ENCODE assay signal across 12 cellular contexts in the genomic region with DNA sequence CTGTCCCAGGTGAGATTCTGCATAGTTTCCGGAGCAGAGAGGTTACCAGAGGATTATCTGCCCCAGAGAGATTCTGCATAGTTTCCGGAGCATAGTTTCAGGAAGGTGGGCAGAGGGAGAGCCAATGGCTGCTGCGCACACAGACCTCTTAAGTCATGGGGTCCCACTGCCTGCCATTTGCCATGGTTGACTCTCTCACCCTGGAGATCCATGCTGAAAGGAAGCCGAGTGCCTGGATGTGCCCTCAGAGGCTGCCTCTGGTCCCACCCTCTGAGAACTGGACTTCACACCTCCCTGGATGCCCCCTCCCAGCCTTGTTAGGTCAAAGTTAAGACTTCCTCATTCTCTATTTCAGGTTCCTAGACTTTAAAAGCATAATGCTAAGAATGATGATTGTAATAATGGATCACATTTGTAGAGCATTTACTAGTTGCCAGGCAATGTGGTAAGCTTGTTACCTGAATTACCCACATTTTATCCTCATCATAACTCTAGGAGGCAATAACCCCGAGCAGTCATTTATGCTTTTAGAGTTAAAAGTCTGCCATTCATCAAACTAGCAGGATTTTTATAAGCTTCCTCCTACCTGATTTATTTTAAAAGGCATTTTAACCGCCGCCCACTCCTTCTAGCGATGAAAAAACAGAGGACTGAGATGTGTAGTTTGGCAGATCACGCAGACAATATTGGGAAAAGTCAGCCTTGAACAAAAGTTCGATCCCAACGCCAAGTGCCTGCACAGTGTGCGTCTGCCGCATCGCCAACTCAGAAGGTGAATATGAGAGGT. TPM values are rescaled to one million over a fixed set of nuclear protein-coding genes. Genes with fewer than 3 reads are reported as not detected.
DNase-seq lines count a peak whose midpoint lies in the region; ATAC-seq lines count a peak whose summit lies in the region.
"Had no signal": no experiment of that assay in that cellular context is flagged by ENCODE, and none has a peak within 500 bp of the region (broad histone marks: within the 10 kb centered on the region; RNA-seq: fewer than 3 reads in every experiment).

No MANE protein-coding gene starts in this region.

- H3K27ac ChIP-seq in effector memory CD4-positive, alpha-beta T cell (ENCODE audit: insufficient read depth, low read length, poor library complexity, severe bottlenecking) = peak overlapping the region; percentile 72
- H3K27ac ChIP-seq: upper lobe of right lung had no signal

- H3K36me3 ChIP-seq in effector memory CD4-positive, alpha-beta T cell (ENCODE audit: control insufficient read depth, insufficient read depth, low read length) = peaks cover 59% of the 10 kb centered on the region

- DNase-seq in activated CD8-positive, alpha-beta memory T cell treated with anti-CD3 and anti-CD28 coated beads, Interleukin-2, amount 10 ng/mL, durations not matched to agents 7 days and 5 days = no peak
- no peak for DNase-seq in activated CD8-positive, alpha-beta memory T cell treated with anti-CD3 and anti-CD28 coated beads for 24 hours
- no peak for DNase-seq in T-cell
- no peak for DNase-seq in effector memory CD4-positive, alpha-beta T cell
- no peak for DNase-seq in OCI-M2 (lab: John Stamatoyannopoulos, UW; ENCODE audit: unreplicated experiment)
- DNase-seq: foreskin melanocyte, nephron progenitor cell, Right ventricle myocardium superior, upper lobe of right lung had no signal

- H3K27me3 Mint-ChIP-seq in activated CD8-positive, alpha-beta memory T cell treated with anti-CD3 and anti-CD28 coated beads, Interleukin-2, amount 10 ng/mL, durations not matched to agents 7 days and 5 days = no peaks in the 10 kb centered on the region
- H3K27me3 Mint-ChIP-seq in T-cell = no peaks in the 10 kb centered on the region
- H3K27me3 Mint-ChIP-seq in stimulated activated memory B cell treated with anti-CD40 and anti-IgM and Interleukin-4, amounts not matched to agents 10 μg/mL and 1 μg/mL and 100 μg/mL, for 72 hours = no peaks in the 10 kb centered on the region

- peaks cover 5% of the 10 kb centered on the region for H3K4me1 ChIP-seq in effector memory CD4-positive, alpha-beta T cell (ENCODE audit: control insufficient read depth, insufficient read depth, low read length, poor library complexity, severe bottlenecking)
- H3K4me1 ChIP-seq: upper lobe of right lung had no signal

- H3K4me3 Mint-ChIP-seq in activated CD8-positive, alpha-beta memory T cell treated with anti-CD3 and anti-CD28 coated beads, Interleukin-2, amount 10 ng/mL, durations not matched to agents 7 days and 5 days = peak overlapping the region; percentile 45
- H3K4me3 Mint-ChIP-seq in T-cell = peak overlapping the region; percentile 37 to 72 (median 53)
- H3K4me3 Mint-ChIP-seq in stimulated activated memory B cell treated with anti-CD40 and anti-IgM and Interleukin-4, amounts not matched to agents 10 μg/mL and 1 μg/mL and 100 μg/mL, for 72 hours = peak overlapping the region; percentile 73
- H3K4me3 Mint-ChIP-seq: nephron progenitor cell had no signal

- peak overlapping the region; percentile 41 for H3K27ac Mint-ChIP-seq in activated CD8-positive, alpha-beta memory T cell treated with anti-CD3 and anti-CD28 coated beads, Interleukin-2, amount 10 ng/mL, durations not matched to agents 7 days and 5 days
- peak overlapping the region; percentile 82 to 87 for H3K27ac Mint-ChIP-seq in T-cell
- H3K27ac Mint-ChIP-seq in stimulated activated memory B cell treated with anti-CD40 and anti-IgM and Interleukin-4, amounts not matched to agents 10 μg/mL and 1 μg/mL and 100 μg/mL, for 72 hours = peak overlapping the region; percentile 92
- H3K27ac Mint-ChIP-seq: nephron progenitor cell had no signal

- H3K9me3 ChIP-seq in effector memory CD4-positive, alpha-beta T cell (ENCODE audit: control insufficient read depth, low read length) = no peaks in the 10 kb centered on the region
- H3K9me3 ChIP-seq: upper lobe of right lung had no signal

- CTCF ChIA-PET in activated CD8-positive, alpha-beta memory T cell treated with anti-CD3 and anti-CD28 coated beads, Interleukin-2, amount 10 ng/mL, durations not matched to agents 7 days and 5 days (lab: Charles Lee) = interaction anchor here (1.0 to 1.4 kb wide), 4 partner anchors 40 to 61 kb away, joined by 3 to 4 read pairs (median 3); a partner anchor contains a TSS
- CTCF ChIA-PET in T-cell (lab: Charles Lee) = interaction anchor here in 1 of 2 donors (0.6 to 1.9 kb wide), 9 partner anchors 10 to 100 kb away, joined by 3 to 14 read pairs (median 6); a partner anchor contains a TSS

- H3K36me3 Mint-ChIP-seq in activated CD8-positive, alpha-beta memory T cell treated with anti-CD3 and anti-CD28 coated beads, Interleukin-2, amount 10 ng/mL, durations not matched to agents 7 days and 5 days = peaks cover 77% of the 10 kb centered on the region
- H3K36me3 Mint-ChIP-seq in T-cell = peaks cover 73% of the 10 kb centered on the region
- peaks cover 92% of the 10 kb centered on the region for H3K36me3 Mint-ChIP-seq in stimulated activated memory B cell treated with anti-CD40 and anti-IgM and Interleukin-4, amounts not matched to agents 10 μg/mL and 1 μg/mL and 100 μg/mL, for 72 hours

- no peaks in the 10 kb centered on the region for H3K9me3 Mint-ChIP-seq in activated CD8-positive, alpha-beta memory T cell treated with anti-CD3 and anti-CD28 coated beads, Interleukin-2, amount 10 ng/mL, durations not matched to agents 7 days and 5 days (ENCODE audit: low read depth)
- no peaks in the 10 kb centered on the region for H3K9me3 Mint-ChIP-seq in T-cell
- H3K9me3 Mint-ChIP-seq in stimulated activated memory B cell treated with anti-CD40 and anti-IgM and Interleukin-4, amounts not matched to agents 10 μg/mL and 1 μg/mL and 100 μg/mL, for 72 hours = no peaks in the 10 kb centered on the region
- H3K9me3 Mint-ChIP-seq: nephron progenitor cell had no signal

- ATAC-seq in activated CD8-positive, alpha-beta memory T cell treated with anti-CD3 and anti-CD28 coated beads, Interleukin-2, amount 10 ng/mL, durations not matched to agents 7 days and 5 days = no peak
- ATAC-seq in T-cell (replicated peaks in 1 of 4) (peak in 2 of 4 experiments; percentile 15 to 20), HG03378 (IDR thresholded peaks at IDR 0.05; ENCODE audit: unreplicated experiment) (no peak), HG02571 (IDR thresholded peaks at IDR 0.05; ENCODE audit: unreplicated experiment) (no peak)
- no peak for ATAC-seq in stimulated activated memory B cell treated with anti-CD40 and anti-IgM and Interleukin-4, amounts not matched to agents 10 μg/mL and 1 μg/mL and 100 μg/mL, for 72 hours
- ATAC-seq: upper lobe of right lung had no signal

- no peak overlapping the region for H3K4me3 ChIP-seq in effector memory CD4-positive, alpha-beta T cell (ENCODE audit: insufficient read depth, low read depth, low read length, poor library complexity, severe bottlenecking)
- H3K4me3 ChIP-seq: upper lobe of right lung had no signal

- H3K27me3 ChIP-seq in effector memory CD4-positive, alpha-beta T cell (replicated peaks; ENCODE audit: control insufficient read depth, insufficient read depth, low read length, poor library complexity, severe bottlenecking) = no peaks in the 10 kb centered on the region
- H3K27me3 ChIP-seq: upper lobe of right lung had no signal

- POLR2A ChIA-PET in T-cell (lab: Charles Lee) = interaction anchor here (0.6 to 1.2 kb wide), 9 partner anchors 10 to 114 kb away, joined by 3 to 10 read pairs (median 4); no protein-coding TSS in a partner anchor

- H3K4me1 Mint-ChIP-seq in activated CD8-positive, alpha-beta memory T cell treated with anti-CD3 and anti-CD28 coated beads, Interleukin-2, amount 10 ng/mL, durations not matched to agents 7 days and 5 days = peaks cover 20% of the 10 kb centered on the region
- H3K4me1 Mint-ChIP-seq in T-cell = peaks cover 53 to 66% (median 65%) of the 10 kb centered on the region in 3 donors
- H3K4me1 Mint-ChIP-seq in stimulated activated memory B cell treated with anti-CD40 and anti-IgM and Interleukin-4, amounts not matched to agents 10 μg/mL and 1 μg/mL and 100 μg/mL, for 72 hours = peaks cover 71% of the 10 kb centered on the region

RNA-seq across cellular contexts. Expression of a gene that starts 11.9 kb away (rescaled TPM):
- 10 to 100 TPM; 56.0 to 94.9 TPM for total RNA-seq in activated CD8-positive, alpha-beta memory T cell treated with anti-CD3 and anti-CD28 coated beads, Interleukin-2, amount 10 ng/mL, durations not matched to agents 7 days and 5 days
- total RNA-seq in T-cell = 10 to 100 TPM; 43.2 to 57.2 (median 47.1) TPM

RNA-seq across cellular contexts. Expression of a gene that starts 49.5 kb away (rescaled TPM):
- 10 to 100 TPM; 55.2 to 65.7 TPM for total RNA-seq in activated CD8-positive, alpha-beta memory T cell treated with anti-CD3 and anti-CD28 coated beads, Interleukin-2, amount 10 ng/mL, durations not matched to agents 7 days and 5 days
- total RNA-seq in T-cell = 10 to 100 TPM; 40.3 to 60.9 (median 50.7) TPM

Comparison
In these comparisons a context has a peak if more than half of its experiments do, and no peak if none do; other contexts are left out.
1. H3K27ac Mint-ChIP-seq: peak in every context shown above with its lines; median percentile 92 in stimulated activated memory B cell treated with anti-CD40 and anti-IgM and Interleukin-4, amounts not matched to agents 10 μg/mL and 1 μg/mL and 100 μg/mL, for 72 hours; 84 in T-cell; 41 in activated CD8-positive, alpha-beta memory T cell treated with anti-CD3 and anti-CD28 coated beads, Interleukin-2, amount 10 ng/mL, durations not matched to agents 7 days and 5 days.